2 cellular contexts compared by ENCODE assay signal in genomic region chr5:150291388-150292385, GRCh38.
TF ChIP-seq lines count a peak whose summit lies in the region.

No MANE protein-coding gene starts in this region.

TF ChIP-seq in HEK293, 187 proteins besides CTCF, POLR2A, EP300 and RAD21 (continued from another document):
- no peak for TF ChIP-seq ZNF677 (tag by site-specific recombination; IDR thresholded peaks at IDR 0.05)
- peak; percentile 41; the same call in 1 of the 2 replicates for TF ChIP-seq EGR2 (tag by site-specific recombination; IDR thresholded peaks at IDR 0.05; ENCODE audit: low read depth)
- no peak for TF ChIP-seq ZNF26 (tag by site-specific recombination; IDR thresholded peaks at IDR 0.05)
- no peak for TF ChIP-seq ZNF571 (tag by site-specific recombination; IDR thresholded peaks at IDR 0.05)
- TF ChIP-seq GLIS2 (tag by site-specific recombination; IDR thresholded peaks at IDR 0.05): peak; percentile 12; the same call in 1 of the 2 replicates
- TF ChIP-seq ZNF529 (tag by site-specific recombination; IDR thresholded peaks at IDR 0.05; ENCODE audit: insufficient replicate concordance): no peak
- TF ChIP-seq ZNF223 (tag by site-specific recombination; IDR thresholded peaks at IDR 0.05): no peak
- TF ChIP-seq REST (tag by site-specific recombination; IDR thresholded peaks at IDR 0.05): no peak
- no peak for TF ChIP-seq TCF7L2 (IDR thresholded peaks at IDR 0.05; ENCODE audit: borderline replicate concordance, low read depth, low read length)
- TF ChIP-seq ZNF341 (tag by site-specific recombination; IDR thresholded peaks at IDR 0.05; ENCODE audit: low read depth): 0 out of 2 replicates have a peak, but pooled peaks have one; percentile 13
- TF ChIP-seq ZNF398 (tag by site-specific recombination; IDR thresholded peaks at IDR 0.05): peak; percentile 96
- no peak for TF ChIP-seq ZNF830 (tag by site-specific recombination; IDR thresholded peaks at IDR 0.05; ENCODE audit: low read depth)
- no peak for TF ChIP-seq ZEB2 (tag by site-specific recombination; IDR thresholded peaks at IDR 0.05)
- TF ChIP-seq KLF17 (tag by site-specific recombination; IDR thresholded peaks at IDR 0.05): peak; percentile 84
- TF ChIP-seq GLIS1 (tag by site-specific recombination; IDR thresholded peaks at IDR 0.05): peak; percentile 97
- no peak for TF ChIP-seq GFI1B (tag by site-specific recombination; IDR thresholded peaks at IDR 0.05)
- peak; percentile 71 for TF ChIP-seq ZFHX2 (tag by site-specific recombination; conservative IDR thresholded peaks at IDR 0.05)
- TF ChIP-seq ZBTB20 (tag by site-specific recombination; IDR thresholded peaks at IDR 0.05): peak; percentile 75
- TF ChIP-seq ZIC2 (tag by site-specific recombination; IDR thresholded peaks at IDR 0.05): peak; percentile 76
- TF ChIP-seq ZNF362 (tag by site-specific recombination; IDR thresholded peaks at IDR 0.05): no peak

TF ChIP-seq in neural cell, 6 proteins besides CTCF, POLR2A, EP300 and RAD21:
- TF ChIP-seq EZH2 (IDR thresholded peaks at IDR 0.05; ENCODE audit: borderline replicate concordance, insufficient read depth, low read length, poor library complexity, severe bottlenecking): no peak
- TF ChIP-seq POLR2AphosphoS5 (IDR thresholded peaks at IDR 0.05): no peak
- no peak for TF ChIP-seq REST (IDR thresholded peaks at IDR 0.05; ENCODE audit: borderline replicate concordance)
- no peak for TF ChIP-seq TAF1 (IDR thresholded peaks at IDR 0.05; ENCODE audit: low read depth)
- TF ChIP-seq SMC3 (conservative IDR thresholded peaks at IDR 0.05; ENCODE audit: poor library complexity): no peak
- TF ChIP-seq MXI1 (conservative IDR thresholded peaks at IDR 0.05; ENCODE audit: poor library complexity, severe bottlenecking): no peak
